27 cellular contexts compared by ENCODE assay signal in genomic region chr2:56102866-56103265, GRCh38.
DNase-seq lines count a peak whose midpoint lies in the region; FAIRE-seq and TF ChIP-seq lines count a peak whose summit lies in the region.
"Had no signal": no experiment of that assay in that cellular context is flagged by ENCODE, and none has a peak within 500 bp of the region (broad histone marks: within the 10 kb centered on the region; RNA-seq: fewer than 3 reads in every experiment).

No MANE protein-coding gene starts in this region.

- POLR2A ChIA-PET in MCF 10A (lab: Yijun Ruan, JAX): no interaction called here

- H3K79me2 ChIP-seq in mammary epithelial cell (ENCODE audit: insufficient read depth, low read length): no peaks in the 10 kb centered on the region

- no peaks in the 10 kb centered on the region for H3K27me3 ChIP-seq in mammary epithelial cell (ENCODE audit: insufficient read depth, low read length)
- peaks cover 6% of the 10 kb centered on the region for H3K27me3 ChIP-seq in adipocyte (replicated peaks; ENCODE audit: control insufficient read depth, insufficient read depth, low read length)
- H3K27me3 ChIP-seq: adrenal gland, cardiac muscle cell, MG63, neural progenitor cell, sigmoid colon had no signal

- in situ Hi-C loops in mammary epithelial cell (cut with MboI; ENCODE audit: low sequenced_read_pairs in 2 of 2): no loop called here

- H3K36me3 Mint-ChIP-seq in MCF 10A (ENCODE audit: insufficient read depth, unreplicated experiment): no peaks in the 10 kb centered on the region
- H3K36me3 Mint-ChIP-seq in osteocyte (ENCODE audit: unreplicated experiment): no peaks in the 10 kb centered on the region
- H3K36me3 Mint-ChIP-seq: IgD-negative memory B cell, neural progenitor cell had no signal

- no peak overlapping the region for H3K9ac ChIP-seq in mammary epithelial cell (ENCODE audit: insufficient read depth, low read length)
- no peak overlapping the region for H3K9ac ChIP-seq in adipocyte (ENCODE audit: low read length)
- H3K9ac ChIP-seq: neural progenitor cell had no signal

- H3K36me3 ChIP-seq in mammary epithelial cell (ENCODE audit: insufficient read depth, low read length) (no peaks in the 10 kb centered on the region), adipocyte (ENCODE audit: control insufficient read depth, insufficient read depth, low read length, severe bottlenecking) (no peaks in the 10 kb centered on the region)
- H3K36me3 ChIP-seq: adrenal gland, cardiac muscle cell, MG63, neural progenitor cell, sigmoid colon had no signal

- dilution Hi-C loops in mammary epithelial cell (cut with HindIII; ENCODE audit: low sequenced_read_pairs): no loop called here

- H3K9me3 ChIP-seq in mammary epithelial cell (replicated peaks; ENCODE audit: insufficient read depth, low read length): no peaks in the 10 kb centered on the region
- no peaks in the 10 kb centered on the region for H3K9me3 ChIP-seq in adipocyte (ENCODE audit: control insufficient read depth, low read length)
- H3K9me3 ChIP-seq: adrenal gland, MG63, sigmoid colon had no signal

- DNase-seq in mammary epithelial cell (peak; percentile 44), MCF 10A (ENCODE audit: unreplicated experiment) (no peak), adipocyte (ENCODE audit: low read depth) (peak; percentile 11), fibroblast of pulmonary artery (ENCODE audit: low read depth) (peak; percentile 45), GM12892 (ENCODE audit: insufficient read length) (no peak), osteocyte (ENCODE audit: extremely low spot score, unreplicated experiment) (no peak), NCI-H446 treated with DMSO at 0.1 percent for 48 hours (lab: John Stamatoyannopoulos, UW) (no peak), NCI-H2196 (lab: John Stamatoyannopoulos, UW; ENCODE audit: unreplicated experiment) (no peak)
- DNase-seq: activated T-cell treated with anti-CD3 and anti-CD28 coated beads, Interleukin-2, amount 50 U/mL, for 4 hours; adrenal gland; cortex of kidney; DMS153; H9; MG63; NCI-H1436 treated with DMSO at 0.1 percent for 48 hours; NCI-H2171; NCI-H526 treated with DMSO at 0.1 percent for 48 hours; sigmoid colon; stimulated activated CD4-positive, alpha-beta T cell treated with anti-CD3 and anti-CD28 coated beads, Interleukin-15, amount 100 ng/mL, for 24 hours; stimulated activated naive CD8-positive, alpha-beta T cell treated with anti-CD3 and anti-CD28 coated beads, Interleukin-15, Interleukin-2, amounts not matched to agents 100 U/mL and 50 U/mL, for 24 hours had no signal

- TF ChIP-seq POLR2A in GM12892 (IDR thresholded peaks at IDR 0.05; ENCODE audit: low read depth, low read length): no peak

- H3K4me3 ChIP-seq in mammary epithelial cell (replicated peaks in 1 of 3; ENCODE audit: insufficient read depth in 1 of 3, low read depth in 2 of 3, low read length in 3 of 3) (no peak overlapping the region), adipocyte (ENCODE audit: low read length) (no peak overlapping the region), fibroblast of pulmonary artery (replicated peaks; ENCODE audit: low read depth, low read length) (no peak overlapping the region)
- H3K4me3 ChIP-seq: adrenal gland, cardiac muscle cell, GM12878, MG63, neural progenitor cell, sigmoid colon had no signal

- 92% methylated on average over 2 of the region's 2 CpGs for WGBS in mammary epithelial cell (ENCODE audit: low coverage, missing lambda C conversion rate)

- H3K27me3 Mint-ChIP-seq in MCF 10A (ENCODE audit: insufficient read depth, unreplicated experiment) (no peaks in the 10 kb centered on the region), osteocyte (ENCODE audit: unreplicated experiment) (no peaks in the 10 kb centered on the region)
- H3K27me3 Mint-ChIP-seq: progenitor cell of endocrine pancreas had no signal

- H3K4me1 ChIP-seq in mammary epithelial cell (ENCODE audit: insufficient read depth, low read length) (no peaks in the 10 kb centered on the region), adipocyte (ENCODE audit: control insufficient read depth, insufficient read depth, low read length) (no peaks in the 10 kb centered on the region)
- H3K4me1 ChIP-seq: adrenal gland, sigmoid colon had no signal

- H3K4me2 ChIP-seq in mammary epithelial cell (ENCODE audit: insufficient read depth, low read depth, low read length): no peak overlapping the region
- H3K4me2 ChIP-seq: neural progenitor cell had no signal

- H4K20me1 ChIP-seq in mammary epithelial cell (ENCODE audit: insufficient read depth, low read length): no peaks in the 10 kb centered on the region

- H3K4me3 Mint-ChIP-seq in MCF 10A (ENCODE audit: unreplicated experiment): no peak overlapping the region
- H3K4me3 Mint-ChIP-seq in osteocyte (ENCODE audit: unreplicated experiment): no peak overlapping the region
- H3K4me3 Mint-ChIP-seq: activated T-cell treated with anti-CD3 and anti-CD28 coated beads, Interleukin-2, amount 50 U/mL, for 4 hours; B cell; H9; IgD-negative memory B cell; neural progenitor cell had no signal

- intact Hi-C loops in mammary epithelial cell (cut with micrococcal nuclease) (no loop called here), MCF 10A (cut with micrococcal nuclease) (no loop called here)

- H3K27ac Mint-ChIP-seq in MCF 10A (ENCODE audit: low read depth, unreplicated experiment) (no peak overlapping the region), osteocyte (ENCODE audit: unreplicated experiment) (no peak overlapping the region)
- H3K27ac Mint-ChIP-seq: B cell, IgD-negative memory B cell, neural progenitor cell, progenitor cell of endocrine pancreas had no signal

- BruUV-seq in mammary epithelial cell (replicated peaks; lab: Mats Ljungman, UMichigan) (no TSS peak), MCF 10A (replicated peaks; lab: Mats Ljungman, UMichigan) (no TSS peak)

- H2AFZ ChIP-seq in mammary epithelial cell (ENCODE audit: low read depth, low read length): no peak overlapping the region
- H2AFZ ChIP-seq: neural progenitor cell had no signal

- FAIRE-seq in GM12892 (lab: Jason Lieb, UNC): no peak
- FAIRE-seq: GM12878 had no signal

- no peak overlapping the region for H3K27ac ChIP-seq in mammary epithelial cell (ENCODE audit: insufficient read depth, low read depth, low read length)
- H3K27ac ChIP-seq: 22Rv1, adrenal gland, cardiac muscle cell, neural progenitor cell, sigmoid colon had no signal

- CTCF ChIA-PET in mammary epithelial cell (lab: Charles Lee; ENCODE audit: low non-redundant PET): no interaction called here
- CTCF ChIA-PET in MCF 10A (lab: Yijun Ruan, JAX): interaction anchor here (0.6 kb wide), 1 partner anchor 23 kb away, joined by 3 read pairs; no protein-coding TSS in a partner anchor

- TF ChIP-seq CTCF in mammary epithelial cell (conservative IDR thresholded peaks at IDR 0.05 in 1 of 2, IDR thresholded peaks at IDR 0.05 in 1 of 2; ENCODE audit: extremely low read depth in 1 of 2, insufficient read depth in 1 of 2, low read depth in 1 of 2, low read length in 2 of 2) (no peak), MCF 10A (IDR thresholded peaks at IDR 0.05; ENCODE audit: unreplicated experiment) (no peak), fibroblast of pulmonary artery (IDR thresholded peaks at IDR 0.05; ENCODE audit: low read length, missing control alignments) (no peak), osteocyte (IDR thresholded peaks at IDR 0.05) (no peak)

- H3K9me3 Mint-ChIP-seq in MCF 10A (ENCODE audit: unreplicated experiment): no peaks in the 10 kb centered on the region
- peaks cover 4% of the 10 kb centered on the region for H3K9me3 Mint-ChIP-seq in osteocyte (ENCODE audit: unreplicated experiment)
- H3K9me3 Mint-ChIP-seq: activated T-cell treated with anti-CD3 and anti-CD28 coated beads, Interleukin-2, amount 50 U/mL, for 4 hours; H9; neural progenitor cell had no signal

- H3K4me1 Mint-ChIP-seq in MCF 10A (ENCODE audit: insufficient read depth, unreplicated experiment): peaks cover 10% of the 10 kb centered on the region
- no peaks in the 10 kb centered on the region for H3K4me1 Mint-ChIP-seq in osteocyte (ENCODE audit: unreplicated experiment)
- H3K4me1 Mint-ChIP-seq: B cell, neural progenitor cell had no signal

Comparison
In these comparisons a context has a peak if more than half of its experiments do, and no peak if none do; other contexts are left out.
1. DNase-seq: peak in mammary epithelial cell (single experiment), adipocyte (single experiment) and fibroblast of pulmonary artery (single experiment); none in MCF 10A (single experiment), GM12892 (single experiment), osteocyte (single experiment), NCI-H446 treated with DMSO at 0.1 percent for 48 hours (single experiment) and NCI-H2196 (single experiment).